8 cellular contexts compared by ENCODE assay signal in the genomic region with DNA sequence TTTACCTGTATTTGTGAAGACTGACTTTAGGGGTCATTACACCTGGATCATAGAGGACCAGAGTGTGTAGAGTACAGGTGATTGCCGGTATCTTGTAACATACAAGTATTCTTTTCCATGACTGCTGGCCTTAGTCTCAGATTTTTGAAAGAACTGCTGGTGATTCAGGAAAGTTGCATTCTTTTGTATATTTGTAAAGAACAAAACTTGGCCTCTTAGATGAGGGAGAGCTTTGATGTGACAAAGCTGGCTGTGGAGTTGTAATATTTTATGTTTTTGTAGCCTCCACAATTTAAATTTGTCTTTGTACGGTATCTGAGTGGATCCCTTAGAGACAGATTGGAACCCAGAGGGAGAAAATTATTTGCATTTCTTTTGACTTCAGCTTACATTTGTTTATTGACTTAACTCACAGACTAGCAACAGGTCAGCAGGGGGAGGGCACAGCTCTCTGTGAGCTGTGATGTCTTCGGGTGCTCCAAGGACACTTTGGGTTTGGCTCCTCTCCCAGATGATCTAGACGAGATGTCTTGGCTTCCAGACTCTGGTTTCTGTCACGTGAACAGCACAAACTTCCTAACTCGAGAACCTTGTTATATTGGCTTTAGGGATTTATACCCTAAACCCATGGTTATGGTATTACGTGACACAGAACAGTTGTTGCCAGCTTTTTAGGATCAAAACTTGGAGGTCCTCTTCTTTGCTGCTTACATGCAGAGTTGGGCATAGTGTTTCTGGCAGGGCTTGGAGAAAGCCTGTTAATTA.
DNase-seq lines count a peak whose midpoint lies in the region; ATAC-seq and FAIRE-seq lines count a peak whose summit lies in the region.

No MANE protein-coding gene starts in this region.

- H3K79me2 ChIP-seq in GM23248 (ENCODE audit: insufficient read depth) = peaks cover 59% of the 10 kb centered on the region

- peaks cover 48% of the 10 kb centered on the region for H3K4me1 ChIP-seq in GM23248 (ENCODE audit: insufficient read depth)
- peaks cover 29% of the 10 kb centered on the region for H3K4me1 ChIP-seq in SJCRH30
- peaks cover 19% of the 10 kb centered on the region for H3K4me1 ChIP-seq in skeletal muscle satellite cell (ENCODE audit: control insufficient read depth, insufficient read depth, low read length)
- no peaks in the 10 kb centered on the region for H3K4me1 ChIP-seq in effector memory CD4-positive, alpha-beta T cell (ENCODE audit: control insufficient read depth, insufficient read depth, low read length, poor library complexity, severe bottlenecking)

- H3K4me3 ChIP-seq in GM23248 = peak overlapping the region; percentile 35
- H3K4me3 ChIP-seq in SJCRH30 = no peak overlapping the region
- H3K4me3 ChIP-seq in skeletal muscle satellite cell (ENCODE audit: low read length) = peak overlapping the region; percentile 23
- no peak overlapping the region for H3K4me3 ChIP-seq in effector memory CD4-positive, alpha-beta T cell (ENCODE audit: insufficient read depth, low read depth, low read length, poor library complexity, severe bottlenecking)

- peaks cover 54% of the 10 kb centered on the region for H3F3A ChIP-seq in GM23248 (ENCODE audit: insufficient read depth)

- peaks cover 6% of the 10 kb centered on the region; the same call in 1 of the 2 replicates for H3K9me2 ChIP-seq in GM23248 (ENCODE audit: insufficient read depth)

- H3K27me3 ChIP-seq in GM23248 (replicated peaks; ENCODE audit: insufficient read depth) (no peaks in the 10 kb centered on the region), SJCRH30 (no peaks in the 10 kb centered on the region), skeletal muscle satellite cell (ENCODE audit: control insufficient read depth, insufficient read depth, low read length) (no peaks in the 10 kb centered on the region)
- no peaks in the 10 kb centered on the region for H3K27me3 ChIP-seq in effector memory CD4-positive, alpha-beta T cell (replicated peaks; ENCODE audit: control insufficient read depth, insufficient read depth, low read length, poor library complexity, severe bottlenecking)

- no peaks in the 10 kb centered on the region for H3K36me3 ChIP-seq in GM23248 (ENCODE audit: low read depth)
- no peaks in the 10 kb centered on the region for H3K36me3 ChIP-seq in SJCRH30
- no peaks in the 10 kb centered on the region for H3K36me3 ChIP-seq in skeletal muscle satellite cell (ENCODE audit: insufficient read depth, low read length)
- H3K36me3 ChIP-seq in effector memory CD4-positive, alpha-beta T cell (ENCODE audit: control insufficient read depth, insufficient read depth, low read length) = no peaks in the 10 kb centered on the region

- H4K20me1 ChIP-seq in GM23248 (ENCODE audit: insufficient read depth) = no peaks in the 10 kb centered on the region

- no peak for FAIRE-seq in frontal cortex (lab: Jason Lieb, UNC)

- H3K9me3 ChIP-seq in GM23248 (ENCODE audit: low read depth) = no peaks in the 10 kb centered on the region
- no peaks in the 10 kb centered on the region for H3K9me3 ChIP-seq in SJCRH30 (replicated peaks)
- no peaks in the 10 kb centered on the region for H3K9me3 ChIP-seq in skeletal muscle satellite cell (replicated peaks; ENCODE audit: low read length)
- H3K9me3 ChIP-seq in effector memory CD4-positive, alpha-beta T cell (ENCODE audit: control insufficient read depth, low read length) = no peaks in the 10 kb centered on the region

- WGBS in GM23248 (ENCODE audit: low coverage in 1 of 2, low lambda C conversion rate in 2 of 2, missing lambda C conversion rate in 2 of 2), 2 experiments = 7% methylated on average over 7 of the region's 7 CpGs

- 0 out of 2 replicates have a peak overlapping the region, but pooled peaks have one; percentile 9 for H2AFZ ChIP-seq in GM23248

- in situ Hi-C loops in GM23248 (cut with MboI) = no loop called here

- DNase-seq in GM23248 (peak; percentile 95), SJCRH30 (peak; percentile 48 to 65), frontal cortex (ENCODE audit: low spot score in 2 of 2) (peak; percentile 8 to 35), T-helper 1 cell (no peak), foreskin melanocyte (no peak)
- DNase-seq in effector memory CD4-positive, alpha-beta T cell = no peak

- H3K4me2 ChIP-seq in GM23248 (ENCODE audit: unreplicated experiment) (peak overlapping the region; percentile 66), skeletal muscle satellite cell (ENCODE audit: low read length) (peak overlapping the region; percentile 33)

- H3K27ac ChIP-seq in GM23248 (peak overlapping the region; percentile 92), SJCRH30 (no peak overlapping the region)
- no peak overlapping the region for H3K27ac ChIP-seq in effector memory CD4-positive, alpha-beta T cell (ENCODE audit: insufficient read depth, low read length, poor library complexity, severe bottlenecking)

- no peak for ATAC-seq in GM18519 (IDR thresholded peaks at IDR 0.05; ENCODE audit: low FRiP score, unreplicated experiment)

- H3K9ac ChIP-seq in GM23248 (peak overlapping the region; percentile 67), skeletal muscle satellite cell (ENCODE audit: low read depth, low read length) (no peak overlapping the region)

Comparison
In these comparisons a context has a peak if more than half of its experiments do, and no peak if none do; other contexts are left out.
1. DNase-seq: peak in GM23248 (single experiment), SJCRH30 (2 of 2) and frontal cortex (2 of 2); none in T-helper 1 cell (0 of 5), effector memory CD4-positive, alpha-beta T cell (0 of 3) and foreskin melanocyte (single experiment).
2. H3K4me3 ChIP-seq: peak in GM23248 (single experiment) and skeletal muscle satellite cell (single experiment); none in SJCRH30 (single experiment) and effector memory CD4-positive, alpha-beta T cell (single experiment).